Comparison of ENCODE assay signal across 33 cellular contexts in genomic region chr18:73785276-73785675, GRCh38.
DNase-seq lines count a peak whose midpoint lies in the region; ATAC-seq, FAIRE-seq and TF ChIP-seq lines count a peak whose summit lies in the region.
"Had no signal": no experiment of that assay in that cellular context is flagged by ENCODE, and none has a peak within 500 bp of the region (broad histone marks: within the 10 kb centered on the region; RNA-seq: fewer than 3 reads in every experiment).

No MANE protein-coding gene starts in this region.

- no peak for TF ChIP-seq CTCF in MCF 10A (IDR thresholded peaks at IDR 0.05; ENCODE audit: unreplicated experiment)
- TF ChIP-seq CTCF in breast epithelium (IDR thresholded peaks at IDR 0.05), result no peak
- no peak for TF ChIP-seq CTCF in cardiac fibroblast (IDR thresholded peaks at IDR 0.05; ENCODE audit: low read depth, low read length)
- TF ChIP-seq CTCF in fibroblast of the aortic adventitia (IDR thresholded peaks at IDR 0.05; ENCODE audit: insufficient read depth, low read length), result no peak
- TF ChIP-seq CTCF in nephron progenitor cell (IDR thresholded peaks at IDR 0.05), result no peak

- CTCF ChIA-PET in MCF 10A (lab: Yijun Ruan, JAX), result interaction anchor here (0.7 kb wide), 1 partner anchor 62 kb away, joined by 3 read pairs; no protein-coding TSS in a partner anchor

- no TSS peak for BruUV-seq in MCF 10A (replicated peaks; lab: Mats Ljungman, UMichigan)

- H3K27ac ChIP-seq in breast epithelium, result no peak overlapping the region
- H3K27ac ChIP-seq: 22Rv1, colonic mucosa, suprapubic skin, upper lobe of left lung had no signal

- no peaks in the 10 kb centered on the region for H3K9me3 ChIP-seq in breast epithelium
- H3K9me3 ChIP-seq: colonic mucosa, suprapubic skin, upper lobe of left lung had no signal

- H3K27me3 ChIP-seq in breast epithelium, result no peaks in the 10 kb centered on the region
- H3K27me3 ChIP-seq: colonic mucosa, suprapubic skin, upper lobe of left lung had no signal

- H3K27ac Mint-ChIP-seq in MCF 10A (ENCODE audit: low read depth, unreplicated experiment) (no peak overlapping the region), nephron progenitor cell (no peak overlapping the region)
- H3K27ac Mint-ChIP-seq: activated CD8-positive, alpha-beta T cell treated with anti-CD3 and anti-CD28 coated beads for 36 hours; activated naive CD4-positive, alpha-beta T cell treated with anti-CD3 and anti-CD28 coated beads, Interleukin-2, amount 10 ng/mL, durations not matched to agents 7 days and 5 days; CD4-positive, alpha-beta memory T cell; IgD-negative memory B cell; natural killer cell treated with Interleukin-12 subunit alpha and Interleukin-12 subunit beta and Interleukin-15 and Interleukin-18, amount 100 ng/mL, for 72 hours; T-helper 2 cell treated with Interferon-gamma antibody and Interleukin-4, amounts not matched to agents 5 μg/mL and 100 μg/mL, for 36 hours had no signal

- H3K4me3 ChIP-seq in breast epithelium (no peak overlapping the region), cardiac fibroblast (replicated peaks in 1 of 2; ENCODE audit: low read depth in 2 of 2, low read length in 2 of 2) (no peak overlapping the region), fibroblast of the aortic adventitia (ENCODE audit: low read depth, low read length) (no peak overlapping the region)
- H3K4me3 ChIP-seq: colonic mucosa, suprapubic skin, upper lobe of left lung had no signal

- POLR2A ChIA-PET in MCF 10A (lab: Yijun Ruan, JAX), result no interaction called here

- H3K27me3 Mint-ChIP-seq in MCF 10A (ENCODE audit: insufficient read depth, unreplicated experiment) (no peaks in the 10 kb centered on the region), nephron progenitor cell (ENCODE audit: low read depth, poor library complexity) (peaks cover 8% of the 10 kb centered on the region)
- H3K27me3 Mint-ChIP-seq: activated CD8-positive, alpha-beta T cell treated with anti-CD3 and anti-CD28 coated beads for 36 hours; activated naive CD4-positive, alpha-beta T cell treated with anti-CD3 and anti-CD28 coated beads, Interleukin-2, amount 10 ng/mL, durations not matched to agents 7 days and 5 days; natural killer cell treated with Interleukin-12 subunit alpha and Interleukin-12 subunit beta and Interleukin-15 and Interleukin-18, amount 100 ng/mL, for 72 hours had no signal

- DNase-seq in MCF 10A (ENCODE audit: unreplicated experiment) (peak; percentile 69), breast epithelium (ENCODE audit: low spot score in 2 of 2) (no peak), cardiac fibroblast (ENCODE audit: low read depth in 2 of 2) (peak; percentile 70 to 72), fibroblast of the aortic adventitia (ENCODE audit: low read depth) (peak; percentile 86), nephron progenitor cell (no peak), GM12891 (ENCODE audit: insufficient read length, low spot score) (no peak), Right ventricle myocardium superior (no peak), SHP77 (lab: John Stamatoyannopoulos, UW) (no peak)
- DNase-seq: activated CD8-positive, alpha-beta memory T cell treated with anti-CD3 and anti-CD28 coated beads, Interleukin-2, amount 50 U/mL, for 48 hours; activated CD8-positive, alpha-beta T cell treated with anti-CD3 and anti-CD28 coated beads for 36 hours; activated naive CD4-positive, alpha-beta T cell treated with anti-CD3 and anti-CD28 coated beads, Interleukin-2, amount 10 ng/mL, durations not matched to agents 7 days and 5 days; amygdala; CD4-positive, alpha-beta memory T cell; colonic mucosa; DMS 273 treated with DMSO at 0.1 percent for 48 hours; effector CD8-positive, alpha-beta T cell; EL; erythroblast; hypothalamus; left colon; NCI-H146; NCI-H748 treated with DMSO at 0.1 percent for 48 hours; SIG-M5; small intestine; stimulated activated naive CD4-positive, alpha-beta T cell; upper lobe of left lung had no signal

- H3K36me3 Mint-ChIP-seq in MCF 10A (ENCODE audit: insufficient read depth, unreplicated experiment) (no peaks in the 10 kb centered on the region), nephron progenitor cell (ENCODE audit: low read depth) (peaks cover 5% of the 10 kb centered on the region)
- H3K36me3 Mint-ChIP-seq: activated naive CD4-positive, alpha-beta T cell treated with anti-CD3 and anti-CD28 coated beads, Interleukin-2, amount 10 ng/mL, durations not matched to agents 7 days and 5 days; CD4-positive, alpha-beta memory T cell; IgD-negative memory B cell; natural killer cell treated with Interleukin-12 subunit alpha and Interleukin-12 subunit beta and Interleukin-15 and Interleukin-18, amount 100 ng/mL, for 72 hours had no signal

- H3K9me3 Mint-ChIP-seq in MCF 10A (ENCODE audit: unreplicated experiment) (no peaks in the 10 kb centered on the region), nephron progenitor cell (peaks cover 10% of the 10 kb centered on the region)
- H3K9me3 Mint-ChIP-seq: activated CD8-positive, alpha-beta T cell treated with anti-CD3 and anti-CD28 coated beads for 36 hours; activated naive CD4-positive, alpha-beta T cell treated with anti-CD3 and anti-CD28 coated beads, Interleukin-2, amount 10 ng/mL, durations not matched to agents 7 days and 5 days; T-helper 2 cell treated with Interferon-gamma antibody and Interleukin-4, amounts not matched to agents 5 μg/mL and 100 μg/mL, for 36 hours had no signal

- H3K4me1 ChIP-seq in breast epithelium, result no peaks in the 10 kb centered on the region
- H3K4me1 ChIP-seq: colonic mucosa, suprapubic skin, upper lobe of left lung had no signal

- peaks cover 12% of the 10 kb centered on the region for H3K4me1 Mint-ChIP-seq in MCF 10A (ENCODE audit: insufficient read depth, unreplicated experiment)
- H3K4me1 Mint-ChIP-seq in nephron progenitor cell, result no peaks in the 10 kb centered on the region
- H3K4me1 Mint-ChIP-seq: activated naive CD4-positive, alpha-beta T cell treated with anti-CD3 and anti-CD28 coated beads, Interleukin-2, amount 10 ng/mL, durations not matched to agents 7 days and 5 days; CD4-positive, alpha-beta memory T cell; IgD-negative memory B cell had no signal

- ATAC-seq in Right ventricle myocardium superior (ENCODE audit: poor library complexity), result no peak
- ATAC-seq: activated CD8-positive, alpha-beta T cell treated with anti-CD3 and anti-CD28 coated beads for 36 hours; left colon; natural killer cell treated with Interleukin-12 subunit alpha and Interleukin-12 subunit beta and Interleukin-15 and Interleukin-18, amount 100 ng/mL, for 72 hours; Panc1 had no signal

- no peaks in the 10 kb centered on the region for H3K36me3 ChIP-seq in breast epithelium
- H3K36me3 ChIP-seq: colonic mucosa, suprapubic skin, upper lobe of left lung had no signal

- no peak for TF ChIP-seq POLR2A in breast epithelium (IDR thresholded peaks at IDR 0.05)
- TF ChIP-seq POLR2A in GM12891 (IDR thresholded peaks at IDR 0.05; ENCODE audit: low read depth, low read length), result no peak

- H3K4me3 Mint-ChIP-seq in MCF 10A (ENCODE audit: unreplicated experiment), result no peak overlapping the region
- H3K4me3 Mint-ChIP-seq in nephron progenitor cell, result no peak overlapping the region
- H3K4me3 Mint-ChIP-seq: activated CD8-positive, alpha-beta T cell treated with anti-CD3 and anti-CD28 coated beads for 36 hours; activated naive CD4-positive, alpha-beta T cell treated with anti-CD3 and anti-CD28 coated beads, Interleukin-2, amount 10 ng/mL, durations not matched to agents 7 days and 5 days; CD4-positive, alpha-beta memory T cell; IgD-negative memory B cell; natural killer cell treated with Interleukin-12 subunit alpha and Interleukin-12 subunit beta and Interleukin-15 and Interleukin-18, amount 100 ng/mL, for 72 hours; T-helper 2 cell treated with Interferon-gamma antibody and Interleukin-4, amounts not matched to agents 5 μg/mL and 100 μg/mL, for 36 hours had no signal

- intact Hi-C loops in MCF 10A (cut with micrococcal nuclease) (no loop called here), breast epithelium (cut with DNase I; ENCODE audit: low total_unique reads) (no loop called here), Right ventricle myocardium superior (cut with DNase I) (no loop called here)

- FAIRE-seq in GM12891 (lab: Jason Lieb, UNC), result no peak
- FAIRE-seq: H1, small intestine had no signal

TF ChIP-seq in GM12891, 5 proteins besides CTCF, POLR2A, EP300 and RAD21:
- TF ChIP-seq SPI1 (IDR thresholded peaks at IDR 0.05; ENCODE audit: low read depth, low read length) (no peak), POLR2AphosphoS5 (IDR thresholded peaks at IDR 0.05; ENCODE audit: low read depth, low read length) (no peak), TAF1 (IDR thresholded peaks at IDR 0.05; ENCODE audit: low read depth, low read length) (no peak), POU2F2 (IDR thresholded peaks at IDR 0.05; ENCODE audit: low read depth, low read length) (no peak), PAX5 (IDR thresholded peaks at IDR 0.05; ENCODE audit: insufficient read depth, low read length, severe bottlenecking) (no peak)
TF ChIP-seq in GM12891: peak in this region for 0.

Comparison
In these comparisons a context has a peak if more than half of its experiments do, and no peak if none do; other contexts are left out.
1. DNase-seq: peak in MCF 10A (single experiment), cardiac fibroblast (2 of 2) and fibroblast of the aortic adventitia (single experiment); none in breast epithelium (0 of 2), nephron progenitor cell (single experiment), GM12891 (single experiment), Right ventricle myocardium superior (single experiment) and SHP77 (0 of 2).